In genomic region chr4:186789671-186790070, GRCh38 we compare ENCODE assay signal across 18 cellular contexts.
"Had no signal": no experiment of that assay in that cellular context is flagged by ENCODE, and none has a peak within 500 bp of the region (broad histone marks: within the 10 kb centered on the region; RNA-seq: fewer than 3 reads in every experiment).

No MANE protein-coding gene starts in this region.

- DNase-seq: activated CD4-positive, alpha-beta memory T cell treated with anti-CD3 and anti-CD28 coated beads for 36 hours; activated CD4-positive, CD25-positive, alpha-beta regulatory T cell treated with anti-CD3 and anti-CD28 coated beads, Interleukin-2, amount 50 U/mL, for 72 hours; activated T-cell treated with anti-CD3 and anti-CD28 coated beads, Interleukin-2, amount 50 U/mL, for 4 hours; central memory CD4-positive, alpha-beta T cell; cortex of kidney; effector CD8-positive, alpha-beta T cell; left cardiac atrium; naive thymus-derived CD8-positive, alpha-beta T cell; nucleus accumbens; right lobe of liver; stimulated activated CD4-positive, alpha-beta T cell treated with anti-CD3 and anti-CD28 coated beads, Interleukin-12 subunit alpha, Interleukin-12 subunit beta, amount 100 ng/mL, for 4 hours; stimulated activated CD4-positive, alpha-beta T cell treated with anti-CD3 and anti-CD28 coated beads, Interleukin-4, amount 100 ng/mL, for 1 hour; stimulated activated CD8-positive, alpha-beta memory T cell treated with anti-CD3 and anti-CD28 coated beads, Interleukin-4, amount 100 ng/mL, for 48 hours; stimulated activated naive CD8-positive, alpha-beta T cell treated with anti-CD3 and anti-CD28 coated beads, Interleukin-15, Interleukin-2, amounts not matched to agents 100 U/mL and 50 U/mL, for 24 hours; upper lobe of left lung had no signal

- H3K27ac ChIP-seq: epithelial cell of prostate, prostate gland, right lobe of liver, suprapubic skin, upper lobe of left lung had no signal

- H3K36me3 ChIP-seq: prostate gland, right lobe of liver, suprapubic skin, upper lobe of left lung had no signal

- H3K4me1 ChIP-seq: prostate gland, suprapubic skin, upper lobe of left lung had no signal

- H3K27me3 ChIP-seq: right lobe of liver, suprapubic skin, upper lobe of left lung had no signal

- H3K9me3 ChIP-seq: prostate gland, right lobe of liver, suprapubic skin, upper lobe of left lung had no signal

- H3K4me3 ChIP-seq: prostate gland, right lobe of liver, suprapubic skin, upper lobe of left lung had no signal

- ATAC-seq: activated T-cell treated with anti-CD3 and anti-CD28 coated beads, Interleukin-2, amount 50 U/mL, for 4 hours; left cardiac atrium; naive thymus-derived CD8-positive, alpha-beta T cell; right lobe of liver; stimulated activated naive CD8-positive, alpha-beta T cell treated with anti-CD3 and anti-CD28 coated beads, Interleukin-15, Interleukin-2, amounts not matched to agents 100 U/mL and 50 U/mL, for 24 hours had no signal
